Comparison of ENCODE assay signal across 11 cellular contexts in genomic region chr16:81996664-81997529, GRCh38. TPM values are rescaled to one million over a fixed set of nuclear protein-coding genes. Genes with fewer than 3 reads are reported as not detected.
DNase-seq lines count a peak whose midpoint lies in the region; ATAC-seq and TF ChIP-seq lines count a peak whose summit lies in the region.
"Had no signal": no experiment of that assay in that cellular context is flagged by ENCODE, and none has a peak within 500 bp of the region (broad histone marks: within the 10 kb centered on the region; RNA-seq: fewer than 3 reads in every experiment).

No MANE protein-coding gene starts in this region.

- H3K4me3 ChIP-seq in fibroblast of lung (replicated peaks in 1 of 4; ENCODE audit: control extremely low read depth in 1 of 4, insufficient read depth in 1 of 4, low read depth in 3 of 4, low read length in 4 of 4): no peak overlapping the region
- H3K4me3 ChIP-seq in skeletal muscle cell (ENCODE audit: low read depth, low read length): no peak overlapping the region
- H3K4me3 ChIP-seq: pancreas had no signal

- no peak overlapping the region for H3K9ac ChIP-seq in fibroblast of lung (ENCODE audit: insufficient read depth, low read length)

- no peaks in the 10 kb centered on the region for H3K36me3 ChIP-seq in fibroblast of lung (ENCODE audit: control insufficient read depth, insufficient read depth, low read length)

- DNase-seq in OCI-M1 (lab: John Stamatoyannopoulos, UW) (peak; percentile 49), fibroblast of lung (ENCODE audit: low read depth in 2 of 2) (peak; percentile 33 to 76), skeletal muscle cell (ENCODE audit: low read depth) (peak; percentile 25), GM10266 (ENCODE audit: extremely low spot score) (no peak)
- DNase-seq in activated effector memory CD4-positive, alpha-beta T cell treated with anti-CD3 and anti-CD28 coated beads, Interleukin-2, amount 50 U/mL, for 16 hours: no peak
- DNase-seq: aorta, NCI-H446, pancreas had no signal

- peaks cover 12% of the 10 kb centered on the region for H3K4me1 ChIP-seq in fibroblast of lung (ENCODE audit: control insufficient read depth, extremely low read depth, insufficient read depth, low read length)
- H3K4me1 ChIP-seq: pancreas had no signal

- ATAC-seq in GM18907 (IDR thresholded peaks at IDR 0.05; ENCODE audit: unreplicated experiment): no peak
- ATAC-seq in GM19463 (IDR thresholded peaks at IDR 0.05; ENCODE audit: unreplicated experiment): no peak

- no peaks in the 10 kb centered on the region for H3K9me3 ChIP-seq in fibroblast of lung (ENCODE audit: control insufficient read depth, insufficient read depth, low read depth, low read length)
- H3K9me3 ChIP-seq: pancreas had no signal

- H2AFZ ChIP-seq in fibroblast of lung (ENCODE audit: low read length): no peak overlapping the region

- H3K27me3 ChIP-seq in fibroblast of lung (ENCODE audit: control insufficient read depth, insufficient read depth, low read length): no peaks in the 10 kb centered on the region
- H3K27me3 ChIP-seq: pancreas had no signal

- H3K79me2 ChIP-seq in fibroblast of lung (ENCODE audit: control insufficient read depth, insufficient read depth, low read length): no peaks in the 10 kb centered on the region

- TF ChIP-seq CTCF in GM12873 (IDR thresholded peaks at IDR 0.05; ENCODE audit: insufficient read depth, low read depth, low read length, missing control alignments): peak; percentile 10
- TF ChIP-seq CTCF in fibroblast of lung (conservative IDR thresholded peaks at IDR 0.05 in 1 of 2, IDR thresholded peaks at IDR 0.05 in 1 of 2; ENCODE audit: low read depth in 1 of 2, low read length in 2 of 2): peak; percentile 16 to 30
- no peak for TF ChIP-seq CTCF in GM10266 (IDR thresholded peaks at IDR 0.05; ENCODE audit: control insufficient read depth, insufficient read depth, low read depth, missing control alignments)

- H3K27ac ChIP-seq in fibroblast of lung (ENCODE audit: insufficient read depth, low read length): peak overlapping the region; percentile 22

- no peaks in the 10 kb centered on the region for H4K20me1 ChIP-seq in fibroblast of lung (ENCODE audit: control insufficient read depth, extremely low read depth, insufficient read depth, low read length)

- peak overlapping the region; percentile 44 for H3K4me2 ChIP-seq in fibroblast of lung (ENCODE audit: extremely low read depth, insufficient read depth, low read length)

RNA-seq across cellular contexts. Expression of gene SDR42E1, which starts 14.4 kb away (rescaled TPM):
- 0.77 and 1.8 TPM in 2 replicates for total RNA-seq in fibroblast of lung
- 0.62 and 1.0 TPM in 2 replicates for polyA plus RNA-seq in fibroblast of lung
- polyA plus RNA-seq in fibroblast of lung (2012): 0.42 and 0.86 TPM in 2 replicates
- 2.5 and 6.8 TPM in 2 replicates for polyA minus RNA-seq in fibroblast of lung (ENCODE audit: low replicate concordance)

RNA-seq across cellular contexts. Expression of gene HSD17B2, which starts 38.2 kb away (rescaled TPM):
- total RNA-seq in fibroblast of lung: 0.33 TPM in 1 of 2 replicates, not detected in the other
- 1.6 and 8.0 TPM in 2 replicates for polyA plus RNA-seq in fibroblast of lung
- polyA plus RNA-seq in fibroblast of lung (2012): 0.89 and 7.2 TPM in 2 replicates
- polyA minus RNA-seq in fibroblast of lung (ENCODE audit: low replicate concordance): 3.9 and 35.3 TPM in 2 replicates
- total RNA-seq: aorta had no signal

Comparison
In these comparisons a context has a peak if more than half of its experiments do, and no peak if none do; other contexts are left out.
1. DNase-seq: peak in OCI-M1 (single experiment), fibroblast of lung (2 of 2) and skeletal muscle cell (single experiment); none in GM10266 (single experiment) and activated effector memory CD4-positive, alpha-beta T cell treated with anti-CD3 and anti-CD28 coated beads, Interleukin-2, amount 50 U/mL, for 16 hours (single experiment).